In genomic region chr6:35610830-35611229, GRCh38 we compare ENCODE assay signal across 15 cellular contexts.
DNase-seq lines count a peak whose midpoint lies in the region; ATAC-seq, FAIRE-seq and TF ChIP-seq lines count a peak whose summit lies in the region.
"Had no signal": no experiment of that assay in that cellular context is flagged by ENCODE, and none has a peak within 500 bp of the region (broad histone marks: within the 10 kb centered on the region; RNA-seq: fewer than 3 reads in every experiment).

No MANE protein-coding gene starts in this region.

- POLR2A ChIA-PET in CD8-positive, alpha-beta memory T cell (lab: Charles Lee), result interaction anchor here (0.7 to 2.3 kb wide), 2 partner anchors 9 to 281 kb away, joined by 14 read pairs; no protein-coding TSS in a partner anchor
- POLR2A ChIA-PET in T-cell (lab: Charles Lee), result interaction anchor here (0.6 to 1.5 kb wide), 4 partner anchors 8 to 29 kb away, joined by 3 to 5 read pairs (median 3); no protein-coding TSS in a partner anchor

- H3K27me3 Mint-ChIP-seq in CD8-positive, alpha-beta memory T cell, result no peaks in the 10 kb centered on the region
- no peaks in the 10 kb centered on the region for H3K27me3 Mint-ChIP-seq in T-cell
- H3K27me3 Mint-ChIP-seq: memory B cell, progenitor cell of endocrine pancreas had no signal

- ATAC-seq in T-cell (replicated peaks in 1 of 4) (no peak), sciatic nerve (peak; percentile 47), GM18517 (IDR thresholded peaks at IDR 0.05; ENCODE audit: unreplicated experiment) (no peak), GM21576 (IDR thresholded peaks at IDR 0.05; ENCODE audit: unreplicated experiment) (no peak)

- WGBS in esophagus muscularis mucosa, result 96% methylated on average over 3 of the region's 3 CpGs

- H3K27ac Mint-ChIP-seq in CD8-positive, alpha-beta memory T cell, result peak overlapping the region; percentile 75 to 97 (median 88)
- peak overlapping the region; percentile 98 for H3K27ac Mint-ChIP-seq in T-cell
- H3K27ac Mint-ChIP-seq: memory B cell, progenitor cell of endocrine pancreas had no signal

- TF ChIP-seq CTCF in esophagus muscularis mucosa (IDR thresholded peaks at IDR 0.05), result no peak

- CTCF ChIA-PET in CD8-positive, alpha-beta memory T cell (lab: Charles Lee), result interaction anchor here (0.6 to 6.4 kb wide), 7 partner anchors 8 to 195 kb away, joined by 3 to 32 read pairs (median 4); no protein-coding TSS in a partner anchor
- CTCF ChIA-PET in T-cell (lab: Charles Lee), result interaction anchor here (0.7 to 1.7 kb wide), 5 partner anchors 9 to 26 kb away, joined by 3 to 15 read pairs (median 4); no protein-coding TSS in a partner anchor

- DNase-seq in CD8-positive, alpha-beta memory T cell, result no peak
- DNase-seq in T-cell (no peak), esophagus muscularis mucosa (ENCODE audit: extremely low spot score) (no peak), sciatic nerve (ENCODE audit: low spot score) (no peak), RPMI8226 (no peak), GM19239 (ENCODE audit: insufficient read length, low spot score) (no peak)
- DNase-seq: anterior cingulate cortex; Caco-2; Karpas-422; NCI-H2029; NK-92 treated with Interleukin-12 subunit alpha and Interleukin-12 subunit beta, amount 100 ng/mL, for 24 hours had no signal

- peak overlapping the region; percentile 26 for H3K4me3 ChIP-seq in CD8-positive, alpha-beta memory T cell (ENCODE audit: low read length)
- no peak overlapping the region for H3K4me3 ChIP-seq in esophagus muscularis mucosa

- TF ChIP-seq POLR2A in esophagus muscularis mucosa (IDR thresholded peaks at IDR 0.05; ENCODE audit: low read depth), result no peak

- peak overlapping the region; percentile 3 to 76 (median 69) for H3K4me3 Mint-ChIP-seq in CD8-positive, alpha-beta memory T cell
- H3K4me3 Mint-ChIP-seq in T-cell, result peak overlapping the region in 2 of 3 donors; percentile 44 to 47
- H3K4me3 Mint-ChIP-seq: memory B cell had no signal

- peaks cover 17 to 75% (median 24%) of the 10 kb centered on the region in 3 donors for H3K36me3 Mint-ChIP-seq in CD8-positive, alpha-beta memory T cell
- H3K36me3 Mint-ChIP-seq in T-cell, result peaks cover 78% of the 10 kb centered on the region

- H3K36me3 ChIP-seq in CD8-positive, alpha-beta memory T cell (ENCODE audit: insufficient read depth, low read length), result peaks cover 15% of the 10 kb centered on the region
- peaks cover 64 to 99% (median 90%) of the 10 kb centered on the region in 4 donors for H3K36me3 ChIP-seq in esophagus muscularis mucosa

- no peak for TF ChIP-seq EP300 in esophagus muscularis mucosa (IDR thresholded peaks at IDR 0.05)

- no peak overlapping the region for H3K27ac ChIP-seq in CD8-positive, alpha-beta memory T cell (ENCODE audit: low read depth, low read length)
- H3K27ac ChIP-seq in esophagus muscularis mucosa (replicated peaks in 1 of 4), result peak overlapping the region in 3 of 4 donors; percentile 42 to 98 (median 54)

- H3K27me3 ChIP-seq in CD8-positive, alpha-beta memory T cell (ENCODE audit: insufficient read depth, low read length, poor library complexity, severe bottlenecking), result no peaks in the 10 kb centered on the region
- H3K27me3 ChIP-seq in esophagus muscularis mucosa, result no peaks in the 10 kb centered on the region

- no peaks in the 10 kb centered on the region for H3K9me3 ChIP-seq in CD8-positive, alpha-beta memory T cell (ENCODE audit: low read length)
- H3K9me3 ChIP-seq in esophagus muscularis mucosa, result no peaks in the 10 kb centered on the region
- H3K9me3 ChIP-seq: Caco-2 had no signal

- no peaks in the 10 kb centered on the region for H3K9me3 Mint-ChIP-seq in CD8-positive, alpha-beta memory T cell
- H3K9me3 Mint-ChIP-seq in T-cell, result no peaks in the 10 kb centered on the region
- H3K9me3 Mint-ChIP-seq: memory B cell had no signal

- peaks cover 37% of the 10 kb centered on the region for H3K4me1 ChIP-seq in CD8-positive, alpha-beta memory T cell (ENCODE audit: insufficient read depth, low read length)
- peaks cover 8 to 90% (median 50%) of the 10 kb centered on the region in 4 donors for H3K4me1 ChIP-seq in esophagus muscularis mucosa
- H3K4me1 ChIP-seq: Caco-2 had no signal

- intact Hi-C loops in esophagus muscularis mucosa (cut with DNase I), result loop anchor here (10.0 kb wide), 1 partner anchor 86 kb away; no protein-coding TSS in a partner anchor
- intact Hi-C loops in sciatic nerve (cut with DNase I), result no loop called here

- no peak for FAIRE-seq in GM19239 (lab: Jason Lieb, UNC)

- H3K4me1 Mint-ChIP-seq in CD8-positive, alpha-beta memory T cell, result peaks cover 42 to 84% (median 74%) of the 10 kb centered on the region in 3 donors
- H3K4me1 Mint-ChIP-seq in T-cell, result peaks cover 75 to 79% (median 77%) of the 10 kb centered on the region in 3 donors
